In the genomic region with DNA sequence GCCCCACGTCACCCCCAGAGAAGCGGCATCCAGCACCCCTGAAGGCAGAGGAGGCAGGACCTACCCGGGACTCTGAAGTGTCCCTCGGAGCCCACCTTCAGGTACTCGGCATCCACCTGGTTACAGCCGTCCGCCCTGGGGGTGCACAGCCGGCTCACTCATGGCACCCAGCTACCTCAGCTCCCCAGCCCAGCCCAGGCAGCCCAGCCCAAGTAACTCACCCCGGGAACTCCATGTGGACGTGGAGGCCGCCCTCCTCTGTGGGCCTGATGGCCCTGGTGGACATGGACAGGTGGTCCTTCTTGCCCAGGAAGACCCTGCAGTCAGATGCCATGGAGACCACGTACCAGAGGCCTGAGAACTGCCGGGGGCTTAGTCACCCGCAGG, we compare ENCODE assay signal across 23 cellular contexts. TPM values are rescaled to one million over a fixed set of nuclear protein-coding genes. Genes with fewer than 3 reads are reported as not detected.
DNase-seq lines count a peak whose midpoint lies in the region; ATAC-seq, FAIRE-seq and TF ChIP-seq lines count a peak whose summit lies in the region.
"Had no signal": no experiment of that assay in that cellular context is flagged by ENCODE, and none has a peak within 500 bp of the region (broad histone marks: within the 10 kb centered on the region; RNA-seq: fewer than 3 reads in every experiment).

No MANE protein-coding gene starts in this region.

- H3K9ac ChIP-seq in K562 (ENCODE audit: insufficient read depth in 1 of 2, low read depth in 2 of 2, low read length in 2 of 2) (peak overlapping the region in 1 of 2 experiments; percentile 83; a peak in 2 of 4 replicates), neural progenitor cell (no peak overlapping the region)

- CTCF ChIA-PET in K562 (lab: Yijun Ruan, JAX; ENCODE audit: low intra/inter-chr PET ratio), result interaction anchor here (0.7 kb wide), 1 partner anchor 21 kb away, joined by 3 read pairs; no protein-coding TSS in a partner anchor

- H3F3A ChIP-seq in neural progenitor cell (ENCODE audit: low read depth), result peaks cover 25% of the 10 kb centered on the region

- H3K4me1 Mint-ChIP-seq in neural progenitor cell, result peaks cover 28% of the 10 kb centered on the region
- peaks cover 13% of the 10 kb centered on the region for H3K4me1 Mint-ChIP-seq in activated T-cell treated with anti-CD3 and anti-CD28 coated beads, Interleukin-2, amount 50 U/mL, for 24 hours (ENCODE audit: low read depth)
- H3K4me1 Mint-ChIP-seq: endodermal cell had no signal

- POLR2A ChIA-PET in K562 (lab: Yijun Ruan, JAX), result interaction anchor here (0.5 to 1.5 kb wide), 2 partner anchors 37 to 69 kb away, joined by 3 to 4 read pairs; no protein-coding TSS in a partner anchor

- H3K4me3 ChIP-seq in K562 (no peak overlapping the region), neural progenitor cell (no peak overlapping the region)
- H3K4me3 ChIP-seq: coronary artery, prostate gland had no signal

- FAIRE-seq in K562 (lab: Jason Lieb, UNC), result no peak
- FAIRE-seq: GM12891 had no signal

- no TSS peak for BruUV-seq in K562 (replicated peaks; lab: Mats Ljungman, UMichigan)

- peaks cover 0 to 5% of the 10 kb centered on the region in 2 experiments; a peak in 1 of 5 replicates for H3K27me3 ChIP-seq in K562 (ENCODE audit: control insufficient read depth in 2 of 2, insufficient read depth in 2 of 2, low read length in 2 of 2)
- H3K27me3 ChIP-seq in neural progenitor cell, result peaks cover 22% of the 10 kb centered on the region

- no peak for TF ChIP-seq EP300 in K562 (IDR thresholded peaks at IDR 0.05; ENCODE audit: low read length)

- H3K9me3 ChIP-seq in K562 (replicated peaks; ENCODE audit: control insufficient read depth, insufficient read depth, low read depth, low read length), result no peaks in the 10 kb centered on the region
- no peaks in the 10 kb centered on the region for H3K9me3 ChIP-seq in neural progenitor cell (ENCODE audit: low read depth)
- H3K9me3 ChIP-seq: prostate gland had no signal

- in situ Hi-C loops in GM13977 (cut with MboI; ENCODE audit: low pct_unique_long_range_greater_than_20kb, low sequenced_read_pairs, unreplicated experiment), result no loop called here
- in situ Hi-C loops in K562 (cut with MboI), result no loop called here

- 83% methylated on average over 7 of the region's 14 CpGs for WGBS in K562 (ENCODE audit: insufficient coverage, low coverage, missing lambda C conversion rate)

- intact Hi-C loops in K562 (cut with micrococcal nuclease), result no loop called here

- H4K20me1 ChIP-seq in K562 (replicated peaks; ENCODE audit: control insufficient read depth, insufficient read depth, low read length) (no peaks in the 10 kb centered on the region), neural progenitor cell (ENCODE audit: low read depth) (no peaks in the 10 kb centered on the region)

- peak overlapping the region; percentile 58; the same call in 1 of the 2 replicates for H3K4me2 ChIP-seq in K562 (ENCODE audit: insufficient read depth, low read length)
- H3K4me2 ChIP-seq in neural progenitor cell, result peak overlapping the region; percentile 57

- no peaks in the 10 kb centered on the region for H3K27me3 Mint-ChIP-seq in neural progenitor cell (ENCODE audit: insufficient read depth, low read depth)
- peaks cover 28% of the 10 kb centered on the region for H3K27me3 Mint-ChIP-seq in activated T-cell treated with anti-CD3 and anti-CD28 coated beads, Interleukin-2, amount 50 U/mL, for 24 hours

- no peak for TF ChIP-seq CTCF in GM13977 (IDR thresholded peaks at IDR 0.05; ENCODE audit: extremely low read depth, insufficient read depth, missing control alignments)
- TF ChIP-seq CTCF in K562 (IDR thresholded peaks at IDR 0.05 in 2 of 3, conservative IDR thresholded peaks at IDR 0.05 in 1 of 3; ENCODE audit: insufficient read depth in 2 of 3, low read depth in 1 of 3, low read length in 3 of 3), result no peak
- no peak for TF ChIP-seq CTCF in neural progenitor cell (IDR thresholded peaks at IDR 0.05)

- no peaks in the 10 kb centered on the region for H3K79me2 ChIP-seq in K562 (ENCODE audit: control insufficient read depth, insufficient read depth, low read length)
- H3K79me2 ChIP-seq in neural progenitor cell (ENCODE audit: low read depth), result no peaks in the 10 kb centered on the region

- 0 out of 2 replicates have a peak overlapping the region, but pooled peaks have one; percentile 80 for H2AFZ ChIP-seq in K562 (ENCODE audit: low read depth, low read length)
- H2AFZ ChIP-seq in neural progenitor cell (replicated peaks), result no peak overlapping the region

- H3K27ac Mint-ChIP-seq in neural progenitor cell, result no peak overlapping the region
- H3K27ac Mint-ChIP-seq in activated T-cell treated with anti-CD3 and anti-CD28 coated beads, Interleukin-2, amount 50 U/mL, for 24 hours, result no peak overlapping the region
- H3K27ac Mint-ChIP-seq: CD8-positive, alpha-beta memory T cell; endodermal cell; T-cell had no signal

- H3K9me1 ChIP-seq in K562 (ENCODE audit: control insufficient read depth, insufficient read depth, low read length), result no peaks in the 10 kb centered on the region

- no peaks in the 10 kb centered on the region for H3K36me3 Mint-ChIP-seq in neural progenitor cell
- H3K36me3 Mint-ChIP-seq in activated T-cell treated with anti-CD3 and anti-CD28 coated beads, Interleukin-2, amount 50 U/mL, for 24 hours (ENCODE audit: low read depth), result no peaks in the 10 kb centered on the region
- H3K36me3 Mint-ChIP-seq: CD8-positive, alpha-beta memory T cell; T-cell had no signal

- TF ChIP-seq POLR2A in K562 (conservative IDR thresholded peaks at IDR 0.05), result no peak

- DNase-seq in GM13977 (ENCODE audit: low spot score) (peak; percentile 6), K562 (ENCODE audit: extremely low read depth in 1 of 4, low spot score in 3 of 4) (no peak), neural progenitor cell (ENCODE audit: low spot score) (no peak), GDM1 (lab: John Stamatoyannopoulos, UW) (no peak), amygdala (lab: John Stamatoyannopoulos, UW) (no peak)
- no peak for DNase-seq in activated T-cell treated with anti-CD3 and anti-CD28 coated beads, Interleukin-2, amount 50 U/mL, for 24 hours
- DNase-seq: MV-4-11, NCI-H1694, NCI-H748 treated with DMSO at 0.1 percent for 48 hours, SIG-M5 had no signal

- H3K9me3 Mint-ChIP-seq in neural progenitor cell, result no peaks in the 10 kb centered on the region
- H3K9me3 Mint-ChIP-seq in activated T-cell treated with anti-CD3 and anti-CD28 coated beads, Interleukin-2, amount 50 U/mL, for 24 hours, result no peaks in the 10 kb centered on the region
- H3K9me3 Mint-ChIP-seq: CD8-positive, alpha-beta memory T cell; T-cell had no signal

- H3K36me3 ChIP-seq in K562 (ENCODE audit: control insufficient read depth, insufficient read depth, low read length) (no peaks in the 10 kb centered on the region), neural progenitor cell (no peaks in the 10 kb centered on the region)
- H3K36me3 ChIP-seq: prostate gland had no signal

- no peak for TF ChIP-seq RAD21 in K562 (CRISPR knock-in tag; conservative IDR thresholded peaks at IDR 0.05 in 1 of 2, IDR thresholded peaks at IDR 0.05 in 1 of 2)

- ATAC-seq in K562, result no peak

- no peak overlapping the region for H3K4me3 Mint-ChIP-seq in neural progenitor cell
- H3K4me3 Mint-ChIP-seq in activated T-cell treated with anti-CD3 and anti-CD28 coated beads, Interleukin-2, amount 50 U/mL, for 24 hours, result no peak overlapping the region
- H3K4me3 Mint-ChIP-seq: CD8-positive, alpha-beta memory T cell; endodermal cell; T-cell had no signal

- no peak overlapping the region for H3K27ac ChIP-seq in K562 (ENCODE audit: extremely low read depth, low read depth, low read length)
- H3K27ac ChIP-seq in neural progenitor cell, result no peak overlapping the region
- H3K27ac ChIP-seq: coronary artery, prostate gland had no signal

- H3K4me1 ChIP-seq in K562 (replicated peaks in 1 of 2; ENCODE audit: control insufficient read depth in 2 of 2, insufficient read depth in 2 of 2, low read length in 2 of 2) (peaks cover 16 to 71% of the 10 kb centered on the region in 2 experiments; a peak in 4 of 5 replicates), neural progenitor cell (peaks cover 10% of the 10 kb centered on the region)
- H3K4me1 ChIP-seq: prostate gland had no signal

RNA-seq across cellular contexts. Expression of gene LCN15, which starts 0.7 kb away (rescaled TPM):
- 0.37 TPM in 1 of 2 replicates, not detected in the other for total RNA-seq in K562 (2011; cell fraction: chromatin; rRNA removed; ENCODE audit: low replicate concordance)
- 0.13 and 0.33 TPM in 2 replicates for total RNA-seq in K562 (2011; cell fraction: nucleolus; rRNA removed)
- 0.22 and 0.38 TPM in 2 replicates for total RNA-seq in K562 (2011; cell fraction: nucleoplasm; rRNA removed)
- total RNA-seq in K562 (2014; rRNA removed) (not detected in 2 replicates), K562 (2014; rRNA removed; fragmentation: Illumina TruSeq; extraction: Trizol) (not detected in 2 replicates), K562 (2015; rRNA removed; fragmentation: Illumina TruSeq; extraction: Trizol) (not detected in 2 replicates), K562 (2021) (not detected in 2 replicates), neural progenitor cell (ENCODE audit: low replicate concordance) (not detected in 2 replicates)
- polyA plus RNA-seq in K562 (2011; rRNA removed) (0.11 TPM in 1 of 2 replicates, not detected in the other), K562 (2014; fragmentation: Illumina TruSeq; extraction: Trizol) (not detected in 2 replicates), K562 (2014; fragmentation: Nextera tagmentation; extraction: Ambion mirVana) (not detected), K562 (2014; rRNA removed) (0.13 and 0.66 TPM in 2 replicates)
- polyA plus RNA-seq in K562 (2011; cell fraction: cytosol; rRNA removed), result 0.15 and 0.18 TPM in 2 replicates
- 0.30 and 0.37 TPM in 2 replicates for polyA plus RNA-seq in K562 (2011; cell fraction: nucleus; rRNA removed)
- 0.24 TPM in 1 of 2 replicates, not detected in the other for polyA plus RNA-seq in K562 (2012)
- not detected in 2 replicates for polyA minus RNA-seq in K562 (2011; rRNA and poly(A)+ RNA removed)
- polyA minus RNA-seq in K562 (2011; cell fraction: cytosol; rRNA and poly(A)+ RNA removed), result not detected in 2 replicates
- polyA minus RNA-seq in K562 (2011; cell fraction: nucleus; rRNA and poly(A)+ RNA removed), result 0.11 TPM in 1 of 2 replicates, not detected in the other
- total RNA-seq: CD8-positive, alpha-beta memory T cell; H4; mononuclear cell; skeletal muscle tissue; T-cell had no signal
- polyA plus RNA-seq: adipose tissue; CD8-positive, alpha-beta memory T cell; neural cell had no signal

RNA-seq across cellular contexts. Expression of gene LCN8, which starts 5.6 kb away (rescaled TPM):
- total RNA-seq in K562 (2011; cell fraction: chromatin; rRNA removed; ENCODE audit: low replicate concordance), result 0.14 TPM in 1 of 2 replicates, not detected in the other
- not detected in 2 replicates for total RNA-seq in K562 (2011; cell fraction: nucleolus; rRNA removed)
- total RNA-seq in K562 (2011; cell fraction: nucleoplasm; rRNA removed), result not detected in 2 replicates
- total RNA-seq in K562 (2014; rRNA removed), result not detected in 2 replicates
- total RNA-seq in K562 (2014; rRNA removed; fragmentation: Illumina TruSeq; extraction: Trizol), result not detected in 2 replicates
- total RNA-seq in K562 (2015; rRNA removed; fragmentation: Illumina TruSeq; extraction: Trizol), result not detected in 2 replicates
- not detected in 2 replicates for total RNA-seq in K562 (2021)
- not detected in 2 replicates for polyA plus RNA-seq in K562 (2011; rRNA removed)
- not detected in 2 replicates for polyA plus RNA-seq in K562 (2011; cell fraction: cytosol; rRNA removed)
- polyA plus RNA-seq in K562 (2011; cell fraction: nucleus; rRNA removed), result not detected in 2 replicates
- not detected in 2 replicates for polyA plus RNA-seq in K562 (2012)
- polyA plus RNA-seq in K562 (2014; fragmentation: Illumina TruSeq; extraction: Trizol), result not detected in 2 replicates
- polyA plus RNA-seq in K562 (2014; fragmentation: Nextera tagmentation; extraction: Ambion mirVana), result not detected
- polyA plus RNA-seq in K562 (2014; rRNA removed), result not detected in 2 replicates
- polyA minus RNA-seq in K562 (2011; rRNA and poly(A)+ RNA removed), result not detected in 2 replicates
- polyA minus RNA-seq in K562 (2011; cell fraction: cytosol; rRNA and poly(A)+ RNA removed), result not detected in 2 replicates
- not detected in 2 replicates for polyA minus RNA-seq in K562 (2011; cell fraction: nucleus; rRNA and poly(A)+ RNA removed)
- total RNA-seq in neural progenitor cell (ENCODE audit: low replicate concordance), result not detected in 2 replicates
- total RNA-seq: CD8-positive, alpha-beta memory T cell; endodermal cell; glomerular endothelial cell; H4; left ventricle myocardium superior; mononuclear cell; prostate gland; skeletal muscle tissue had no signal
- polyA plus RNA-seq: adipose tissue; CD8-positive, alpha-beta memory T cell; neural cell had no signal

RNA-seq across cellular contexts. Expression of gene LCN6, which starts 15.3 kb away (rescaled TPM):
- total RNA-seq in K562 (2011; cell fraction: chromatin; rRNA removed; ENCODE audit: low replicate concordance), result 0.86 TPM in 1 of 2 replicates, not detected in the other
- 0.67 and 1.6 TPM in 2 replicates for total RNA-seq in K562 (2011; cell fraction: nucleolus; rRNA removed)
- total RNA-seq in K562 (2011; cell fraction: nucleoplasm; rRNA removed), result 0.81 TPM in 1 of 2 replicates, not detected in the other
- 0.45 and 0.57 TPM in 2 replicates for total RNA-seq in K562 (2014; rRNA removed)
- 0.33 TPM in 1 of 2 replicates, not detected in the other for total RNA-seq in K562 (2014; rRNA removed; fragmentation: Illumina TruSeq; extraction: Trizol)
- total RNA-seq in K562 (2015; rRNA removed; fragmentation: Illumina TruSeq; extraction: Trizol), result not detected in 2 replicates
- total RNA-seq in K562 (2021), result not detected in 2 replicates
- 0.42 TPM in 1 of 2 replicates, not detected in the other for polyA plus RNA-seq in K562 (2011; rRNA removed)
- 0.98 TPM in 1 of 2 replicates, not detected in the other for polyA plus RNA-seq in K562 (2011; cell fraction: cytosol; rRNA removed)
- polyA plus RNA-seq in K562 (2011; cell fraction: nucleus; rRNA removed), result 4.3 TPM in 1 of 2 replicates, not detected in the other
- polyA plus RNA-seq in K562 (2012), result 0.12 TPM in 1 of 2 replicates, not detected in the other
- not detected in 2 replicates for polyA plus RNA-seq in K562 (2014; fragmentation: Illumina TruSeq; extraction: Trizol)
- polyA plus RNA-seq in K562 (2014; fragmentation: Nextera tagmentation; extraction: Ambion mirVana), result under 1 TPM in 1 of 2 experiments, not detected in 1; 0.10 TPM
- polyA plus RNA-seq in K562 (2014; rRNA removed), result 2.2 TPM in 1 of 2 replicates, not detected in the other
- polyA minus RNA-seq in K562 (2011; rRNA and poly(A)+ RNA removed), result not detected in 2 replicates
- not detected in 2 replicates for polyA minus RNA-seq in K562 (2011; cell fraction: cytosol; rRNA and poly(A)+ RNA removed)
- not detected in 2 replicates for polyA minus RNA-seq in K562 (2011; cell fraction: nucleus; rRNA and poly(A)+ RNA removed)
- total RNA-seq in neural progenitor cell (ENCODE audit: low replicate concordance), result not detected in 2 replicates
- total RNA-seq: CD8-positive, alpha-beta memory T cell; endodermal cell; glomerular endothelial cell; H4; mononuclear cell; skeletal muscle tissue; T-cell had no signal
- polyA plus RNA-seq: CD8-positive, alpha-beta memory T cell; neural cell had no signal

RNA-seq across cellular contexts. Expression of gene LCN10, which starts 20.9 kb away (rescaled TPM):
- total RNA-seq in K562 (2011; cell fraction: chromatin; rRNA removed; ENCODE audit: low replicate concordance), result 0.44 TPM in 1 of 2 replicates, not detected in the other
- 0.17 and 0.26 TPM in 2 replicates for total RNA-seq in K562 (2011; cell fraction: nucleolus; rRNA removed)
- 0.44 TPM in 1 of 2 replicates, not detected in the other for total RNA-seq in K562 (2011; cell fraction: nucleoplasm; rRNA removed)
- total RNA-seq in K562 (2014; rRNA removed) (0.12 TPM in 1 of 2 replicates, not detected in the other), K562 (2014; rRNA removed; fragmentation: Illumina TruSeq; extraction: Trizol) (not detected in 2 replicates), K562 (2015; rRNA removed; fragmentation: Illumina TruSeq; extraction: Trizol) (0.11 TPM in 1 of 2 replicates, not detected in the other), K562 (2021) (0.29 TPM in 1 of 2 replicates, not detected in the other), neural progenitor cell (ENCODE audit: low replicate concordance) (not detected in 2 replicates)
- polyA plus RNA-seq in K562 (2011; rRNA removed) (0.11 and 0.14 TPM in 2 replicates), K562 (2014; fragmentation: Illumina TruSeq; extraction: Trizol) (0.11 and 0.21 TPM in 2 replicates), K562 (2014; fragmentation: Nextera tagmentation; extraction: Ambion mirVana) (under 1 TPM in 1 of 2 experiments, not detected in 1; 0.10 TPM), K562 (2014; rRNA removed) (0.16 TPM in 1 of 2 replicates, not detected in the other)
- polyA plus RNA-seq in K562 (2011; cell fraction: cytosol; rRNA removed), result 0.35 and 0.42 TPM in 2 replicates
- 0.10 and 1.1 TPM in 2 replicates for polyA plus RNA-seq in K562 (2011; cell fraction: nucleus; rRNA removed)
- 0.14 TPM in 1 of 2 replicates, not detected in the other for polyA plus RNA-seq in K562 (2012)
- 0.14 TPM in 1 of 2 replicates, not detected in the other for polyA minus RNA-seq in K562 (2011; rRNA and poly(A)+ RNA removed)
- not detected in 2 replicates for polyA minus RNA-seq in K562 (2011; cell fraction: cytosol; rRNA and poly(A)+ RNA removed)
- polyA minus RNA-seq in K562 (2011; cell fraction: nucleus; rRNA and poly(A)+ RNA removed), result 0.40 TPM in 1 of 2 replicates, not detected in the other
- total RNA-seq: glomerular endothelial cell, H4, mononuclear cell had no signal
- polyA plus RNA-seq: neural cell had no signal

RNA-seq across cellular contexts. Expression of gene TMEM141, which starts 27.5 kb away (rescaled TPM):
- 14.3 and 58.8 TPM in 2 replicates for total RNA-seq in K562 (2011; cell fraction: chromatin; rRNA removed; ENCODE audit: low replicate concordance)
- total RNA-seq in K562 (2011; cell fraction: nucleolus; rRNA removed), result 81.7 and 85.9 TPM in 2 replicates
- total RNA-seq in K562 (2011; cell fraction: nucleoplasm; rRNA removed), result 50.0 and 50.2 TPM in 2 replicates
- total RNA-seq in K562 (2014; rRNA removed) (113 and 143 TPM in 2 replicates), K562 (2014; rRNA removed; fragmentation: Illumina TruSeq; extraction: Trizol) (36.2 and 53.6 TPM in 2 replicates), K562 (2015; rRNA removed; fragmentation: Illumina TruSeq; extraction: Trizol) (68.9 and 69.5 TPM in 2 replicates), K562 (2021) (78.7 and 94.7 TPM in 2 replicates), neural progenitor cell (ENCODE audit: low replicate concordance) (19.9 and 46.8 TPM in 2 replicates)
- polyA plus RNA-seq in K562 (2011; rRNA removed) (74.8 and 80.1 TPM in 2 replicates), K562 (2014; fragmentation: Illumina TruSeq; extraction: Trizol) (110 and 112 TPM in 2 replicates), K562 (2014; fragmentation: Nextera tagmentation; extraction: Ambion mirVana) (10 to 100 TPM; 21.5 to 35.8 TPM), K562 (2014; rRNA removed) (123 and 134 TPM in 2 replicates)
- polyA plus RNA-seq in K562 (2011; cell fraction: cytosol; rRNA removed), result 132 and 164 TPM in 2 replicates
- polyA plus RNA-seq in K562 (2011; cell fraction: nucleus; rRNA removed), result 87.8 and 100 TPM in 2 replicates
- polyA plus RNA-seq in K562 (2012), result 76.7 and 87.0 TPM in 2 replicates
- polyA minus RNA-seq in K562 (2011; rRNA and poly(A)+ RNA removed), result 10.4 and 13.4 TPM in 2 replicates
- 13.7 and 16.5 TPM in 2 replicates for polyA minus RNA-seq in K562 (2011; cell fraction: cytosol; rRNA and poly(A)+ RNA removed)
- 31.6 and 42.7 TPM in 2 replicates for polyA minus RNA-seq in K562 (2011; cell fraction: nucleus; rRNA and poly(A)+ RNA removed)
